26 cellular contexts compared by ENCODE assay signal in the genomic region with DNA sequence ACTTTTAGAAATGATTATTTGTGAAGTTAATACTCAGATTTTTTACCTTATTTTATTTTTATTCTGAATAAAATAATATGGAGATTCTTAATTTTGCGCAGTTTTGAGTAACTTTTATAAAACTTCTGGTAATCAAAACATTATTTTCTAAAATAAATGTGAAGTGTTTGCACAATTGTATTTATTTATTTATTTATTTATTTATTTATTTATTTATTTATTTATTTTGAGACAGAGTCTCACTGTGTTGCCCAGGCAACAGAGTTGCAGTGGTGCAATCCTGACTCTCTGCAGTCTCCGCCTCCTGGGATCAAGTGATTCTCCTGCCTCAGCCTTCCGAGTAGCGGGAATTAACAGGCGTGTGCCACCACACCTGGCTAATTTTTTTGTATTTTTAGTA.
"Had no signal": no experiment of that assay in that cellular context is flagged by ENCODE, and none has a peak within 500 bp of the region (broad histone marks: within the 10 kb centered on the region; RNA-seq: fewer than 3 reads in every experiment).

No MANE protein-coding gene starts in this region.

- H3K4me1 ChIP-seq: foreskin keratinocyte, heart right ventricle, lower lobe of right lung, psoas muscle, sigmoid colon, stomach, thyroid gland, vagina had no signal

- H3K4me3 Mint-ChIP-seq: natural killer cell; stimulated activated effector memory CD8-positive, alpha-beta T cell treated with anti-CD3 and anti-CD28 coated beads, Interleukin-12 subunit alpha, Interleukin-12 subunit beta, amount 100 ng/mL, for 72 hours had no signal

- H3K27ac Mint-ChIP-seq: natural killer cell; stimulated activated effector memory CD8-positive, alpha-beta T cell treated with anti-CD3 and anti-CD28 coated beads, Interleukin-12 subunit alpha, Interleukin-12 subunit beta, amount 100 ng/mL, for 72 hours had no signal

- DNase-seq: cortex of kidney; foreskin keratinocyte; glutamatergic neuron; heart right ventricle; hippocampal formation; kidney glomerular epithelial cell; left colon; left ventricle myocardium superior; lower lobe of right lung; midbrain; natural killer cell; occipital lobe; ovary; posterior cingulate gyrus; psoas muscle; right cardiac atrium; sigmoid colon; stimulated activated CD4-positive, alpha-beta T cell treated with anti-CD3 and anti-CD28 coated beads, Interleukin-2, amount 100 ng/mL, for 24 hours; stimulated activated CD4-positive, alpha-beta T cell treated with anti-CD3 and anti-CD28 coated beads, Interleukin-4, amount 100 ng/mL, for 24 hours; stimulated activated naive CD4-positive, alpha-beta T cell treated with Interleukin-2 at 50 U/mL for 16 hours; stomach; thyroid gland; trophoblast cell had no signal

- H3K27me3 ChIP-seq: foreskin keratinocyte, heart right ventricle, ovary, sigmoid colon, stomach, thyroid gland, vagina had no signal

- H3K9me3 Mint-ChIP-seq: natural killer cell; stimulated activated effector memory CD8-positive, alpha-beta T cell treated with anti-CD3 and anti-CD28 coated beads, Interleukin-12 subunit alpha, Interleukin-12 subunit beta, amount 100 ng/mL, for 72 hours had no signal

- H3K27ac ChIP-seq: epithelial cell of prostate, foreskin keratinocyte, heart right ventricle, lower lobe of right lung, ovary, psoas muscle, sigmoid colon, stomach, thyroid gland, vagina had no signal

- H3K4me3 ChIP-seq: heart right ventricle, lower lobe of right lung, ovary, psoas muscle, sigmoid colon, stomach, thyroid gland, vagina had no signal

- H3K36me3 ChIP-seq: ovary had no signal

- H3K9me3 ChIP-seq: heart right ventricle, lower lobe of right lung, ovary, psoas muscle, sigmoid colon, stomach, thyroid gland, vagina had no signal
